In the genomic region with DNA sequence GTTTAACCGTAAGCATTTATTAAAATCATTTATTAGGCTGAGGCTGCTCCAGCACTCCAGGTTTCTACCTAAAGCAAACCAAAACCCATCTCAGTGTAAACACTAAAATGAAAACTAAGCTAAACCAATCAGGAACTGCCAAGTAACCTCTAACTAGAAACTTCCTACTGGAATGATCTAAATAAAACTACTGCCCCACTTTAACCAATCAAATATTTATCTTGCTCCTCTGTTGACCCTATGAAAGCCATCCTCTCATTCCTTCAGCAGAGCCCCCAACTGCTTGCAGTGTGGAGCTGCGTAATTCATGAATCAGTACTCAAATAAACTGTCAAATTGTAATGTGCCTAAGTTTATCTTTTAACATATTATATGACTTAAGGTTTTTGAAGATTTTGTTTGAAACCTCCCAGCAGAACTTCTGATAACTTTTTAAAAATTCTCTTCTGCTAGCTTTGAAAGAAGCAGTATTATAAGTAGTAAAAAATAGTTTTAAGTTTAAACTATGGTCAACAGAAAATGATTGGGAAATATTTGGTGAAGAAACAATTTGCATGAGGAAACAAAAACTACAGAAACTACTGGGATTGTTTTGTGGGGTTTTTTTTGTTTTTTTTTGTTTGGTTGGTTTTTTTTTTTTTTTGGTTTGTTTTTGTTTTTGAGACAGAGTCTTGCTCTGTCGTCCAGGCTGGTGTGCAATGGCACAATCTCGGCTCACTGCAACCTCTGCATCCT, we compare ENCODE assay signal across 20 cellular contexts. TPM values are rescaled to one million over a fixed set of nuclear protein-coding genes. Genes with fewer than 3 reads are reported as not detected.
DNase-seq lines count a peak whose midpoint lies in the region; ATAC-seq and TF ChIP-seq lines count a peak whose summit lies in the region.
"Had no signal": no experiment of that assay in that cellular context is flagged by ENCODE, and none has a peak within 500 bp of the region (broad histone marks: within the 10 kb centered on the region; RNA-seq: fewer than 3 reads in every experiment).

No MANE protein-coding gene starts in this region.

- H4K20me1 ChIP-seq in PC-9 (ENCODE audit: insufficient read depth): no peaks in the 10 kb centered on the region

- H2AFZ ChIP-seq in PC-9: peak overlapping the region; percentile 52; the same call in 1 of the 2 replicates

- H3K9me3 ChIP-seq in PC-9 (ENCODE audit: insufficient read depth, low read depth): peaks cover 13% of the 10 kb centered on the region
- H3K9me3 ChIP-seq: body of pancreas, colonic mucosa, mucosa of descending colon, prostate gland, upper lobe of right lung had no signal

- intact Hi-C loops in PC-9 (cut with micrococcal nuclease; ENCODE audit: unreplicated experiment) (no loop called here), sciatic nerve (cut with DNase I) (no loop called here)

- no peaks in the 10 kb centered on the region for H3K9me2 ChIP-seq in PC-9 (ENCODE audit: insufficient read depth)

- H3K27ac ChIP-seq in PC-9 (no peak overlapping the region), substantia nigra (ENCODE audit: low read depth, low read length, poor library complexity, severe bottlenecking) (peak overlapping the region; percentile 62), RWPE1 (no peak overlapping the region)
- H3K27ac ChIP-seq: 22Rv1, body of pancreas, colonic mucosa, prostate gland, upper lobe of right lung had no signal

- no peak overlapping the region for H3K4me3 ChIP-seq in PC-9
- no peak overlapping the region for H3K4me3 ChIP-seq in fibroblast of villous mesenchyme (ENCODE audit: low read depth, low read length)
- H3K4me3 ChIP-seq: body of pancreas, colonic mucosa, mucosa of descending colon, prostate gland, upper lobe of right lung had no signal

- peak; percentile 5 for DNase-seq in DMS 273 treated with DMSO at 0.1 percent for 48 hours (lab: John Stamatoyannopoulos, UW)
- no peak for DNase-seq in DMS 273 (lab: John Stamatoyannopoulos, UW; ENCODE audit: unreplicated experiment)
- DNase-seq in PC-9: no peak
- peak; percentile 25 for DNase-seq in fibroblast of villous mesenchyme (ENCODE audit: low read depth)
- no peak for DNase-seq in substantia nigra (lab: John Stamatoyannopoulos, UW)
- no peak for DNase-seq in RWPE1 (ENCODE audit: low spot score)
- DNase-seq in NCI-H526 (lab: John Stamatoyannopoulos, UW): no peak
- DNase-seq in sciatic nerve (ENCODE audit: low spot score): no peak
- DNase-seq: activated CD4-positive, CD25-positive, alpha-beta regulatory T cell treated with anti-CD3 and anti-CD28 coated beads, Interleukin-2, amount 50 U/mL, for 72 hours; activated CD8-positive, alpha-beta memory T cell treated with anti-CD3 and anti-CD28 coated beads for 24 hours; body of pancreas; Calu3; colonic mucosa; mucosa of descending colon; MV-4-11; OCI-M1; stimulated activated CD4-positive, alpha-beta T cell treated with anti-CD3 and anti-CD28 coated beads, Interleukin-4, amount 100 ng/mL, for 24 hours; upper lobe of right lung had no signal

- no peak overlapping the region for H3K4me2 ChIP-seq in PC-9

- BruUV-seq in PC-9 (replicated peaks; lab: Mats Ljungman, UMichigan): no TSS peak

- H3K27me3 ChIP-seq in PC-9 (ENCODE audit: insufficient read depth, low read depth): no peaks in the 10 kb centered on the region
- H3K27me3 ChIP-seq: body of pancreas, colonic mucosa, upper lobe of right lung had no signal

- ATAC-seq in sciatic nerve: no peak
- ATAC-seq: body of pancreas, mucosa of descending colon, upper lobe of right lung had no signal

- CTCF ChIA-PET in PC-9 (lab: Charles Lee) (no interaction called here), RWPE1 (lab: Yijun Ruan, JAX) (interaction anchor here (0.6 kb wide), 1 partner anchor 531 kb away, joined by 4 read pairs; no protein-coding TSS in a partner anchor)

- POLR2A ChIA-PET in PC-9 (lab: Charles Lee; ENCODE audit: unreplicated experiment) (no interaction called here), RWPE1 (lab: Yijun Ruan, JAX; ENCODE audit: low non-redundant PET) (no interaction called here)

- H3K4me1 ChIP-seq in PC-9 (replicated peaks; ENCODE audit: insufficient read depth): peaks cover 9% of the 10 kb centered on the region; the same call in 1 of the 2 replicates
- H3K4me1 ChIP-seq: body of pancreas, prostate gland, upper lobe of right lung had no signal

- no peaks in the 10 kb centered on the region for H3K79me2 ChIP-seq in PC-9 (ENCODE audit: low read depth)

- TF ChIP-seq CTCF in PC-9 (conservative IDR thresholded peaks at IDR 0.05) (no peak), fibroblast of villous mesenchyme (IDR thresholded peaks at IDR 0.05; ENCODE audit: insufficient read depth, low read depth, low read length) (no peak), RWPE1 (conservative IDR thresholded peaks at IDR 0.05; ENCODE audit: low read depth) (no peak)

- no peaks in the 10 kb centered on the region for H3K36me3 ChIP-seq in PC-9 (ENCODE audit: low read depth)
- H3K36me3 ChIP-seq: colonic mucosa, prostate gland, upper lobe of right lung had no signal

- H3F3A ChIP-seq in PC-9 (ENCODE audit: insufficient read depth, low read depth): no peaks in the 10 kb centered on the region

RNA-seq across cellular contexts. Expression of gene GPR37, which starts 47.4 kb away (rescaled TPM):
- 1.8 and 1.9 TPM in 2 replicates for total RNA-seq in PC-9 (2021)
- total RNA-seq in fibroblast of villous mesenchyme: 5.6 and 8.7 TPM in 2 replicates
- 0.13 TPM for total RNA-seq in sciatic nerve

Comparison
In these comparisons a context has a peak if more than half of its experiments do, and no peak if none do; other contexts are left out.
1. DNase-seq: peak in DMS 273 treated with DMSO at 0.1 percent for 48 hours (single experiment) and fibroblast of villous mesenchyme (single experiment); none in DMS 273 (single experiment), PC-9 (0 of 2), substantia nigra (0 of 49), RWPE1 (single experiment), NCI-H526 (0 of 2) and sciatic nerve (single experiment).